In genomic region chr12:112288638-112289037, GRCh38 we compare ENCODE assay signal across 8 cellular contexts.
"Had no signal": no experiment of that assay in that cellular context is flagged by ENCODE, and none has a peak within 500 bp of the region (broad histone marks: within the 10 kb centered on the region; RNA-seq: fewer than 3 reads in every experiment).

No MANE protein-coding gene starts in this region.

- H3K36me3 ChIP-seq: HAP-1 had no signal

- DNase-seq: GOT3, H7, KBM-7 had no signal

- H3K4me3 ChIP-seq: HAP-1 had no signal

- H3K4me1 ChIP-seq: HAP-1 had no signal

- H3K27me3 Mint-ChIP-seq: IgD-negative memory B cell had no signal

- H3K27ac ChIP-seq: HL-60, KMS-11 had no signal

- H3K4me3 Mint-ChIP-seq: IgD-negative memory B cell had no signal

- ATAC-seq: HCT116 had no signal

- H3K4me2 ChIP-seq: KMS-11 had no signal

- H3K9ac ChIP-seq: KMS-11 had no signal

- H3K9me3 ChIP-seq: HAP-1 had no signal

- H3K27ac Mint-ChIP-seq: IgD-negative memory B cell had no signal
